6 cellular contexts compared by ENCODE assay signal in genomic region chr3:32198011-32198410, GRCh38. TPM values are rescaled to one million over a fixed set of nuclear protein-coding genes. Genes with fewer than 3 reads are reported as not detected.
"Had no signal": no experiment of that assay in that cellular context is flagged by ENCODE, and none has a peak within 500 bp of the region (broad histone marks: within the 10 kb centered on the region; RNA-seq: fewer than 3 reads in every experiment).

No MANE protein-coding gene starts in this region.

- DNase-seq: IMR-90, KBM-7, KG1 had no signal

- H3K4me1 Mint-ChIP-seq: IgD-negative memory B cell had no signal

- ATAC-seq: HepG2, K562 had no signal

- H3K27ac Mint-ChIP-seq: IgD-negative memory B cell had no signal

RNA-seq across cellular contexts. Expression of gene CMTM8, which starts 40.5 kb away (rescaled TPM):
- total RNA-seq: IMR-90, K562 had no signal
